Comparison of ENCODE assay signal across 8 cellular contexts in genomic region chr2:10668402-10669012, GRCh38. TPM values are rescaled to one million over a fixed set of nuclear protein-coding genes. Genes with fewer than 3 reads are reported as not detected.
DNase-seq lines count a peak whose midpoint lies in the region; TF ChIP-seq lines count a peak whose summit lies in the region.

No MANE protein-coding gene starts in this region.

- H3K27ac ChIP-seq in adrenal gland (no peak overlapping the region), thyroid gland (no peak overlapping the region)

- intact Hi-C loops in adrenal gland (cut with DNase I), result loop anchor here (10.0 kb wide), 3 partner anchors 224 to 544 kb away; partner anchors contain the start of genes ODC1 (in 1 of the 2) and RRM2 (in 1 of the 2)
- intact Hi-C loops in thyroid gland (cut with DNase I), result loop anchor here (5.0 to 10.0 kb wide), 2 partner anchors 226 to 544 kb away; partner anchors contain the start of gene RRM2

- H3K4me1 ChIP-seq in BE2C (no peaks in the 10 kb centered on the region), adrenal gland (replicated peaks in 1 of 2) (no peaks in the 10 kb centered on the region), thyroid gland (no peaks in the 10 kb centered on the region)

- H3K27me3 ChIP-seq in BE2C (no peaks in the 10 kb centered on the region), adrenal gland (no peaks in the 10 kb centered on the region), thyroid gland (no peaks in the 10 kb centered on the region)

- TF ChIP-seq CTCF in BE2C (IDR thresholded peaks at IDR 0.05; ENCODE audit: low read depth, low read length), result peak; percentile 69
- TF ChIP-seq CTCF in GM12875 (IDR thresholded peaks at IDR 0.05; ENCODE audit: borderline replicate concordance, insufficient read depth, low read depth, low read length), result peak; percentile 41; the same call in 1 of the 2 replicates
- TF ChIP-seq CTCF in adrenal gland (IDR thresholded peaks at IDR 0.05), result peak; percentile 42 to 72 (median 62)
- peak in 5 of 6 experiments; percentile 54 to 78 (median 69) for TF ChIP-seq CTCF in thyroid gland (IDR thresholded peaks at IDR 0.05)

- H3K36me3 ChIP-seq in BE2C (peaks cover 46% of the 10 kb centered on the region), adrenal gland (replicated peaks in 1 of 2) (peaks cover 0 to 39% of the 10 kb centered on the region in 2 donors), thyroid gland (peaks cover 0 to 9% of the 10 kb centered on the region in 2 donors)

- 38 to 46% (median 42%) methylated on average over 4 of the region's 4 CpGs for WGBS in adrenal gland, 4 donors
- WGBS in thyroid gland, 2 donors, result 42 to 49% methylated on average over 4 of the region's 4 CpGs

- H3K4me3 ChIP-seq in BE2C (ENCODE audit: low read depth, low read length) (no peak overlapping the region), GM12875 (ENCODE audit: low read depth, low read length) (no peak overlapping the region), adrenal gland (no peak overlapping the region), thyroid gland (replicated peaks in 1 of 3) (no peak overlapping the region)

- peak; percentile 47 for DNase-seq in BE2C
- DNase-seq in NCI-H2081 treated with DMSO at 0.1 percent for 48 hours (lab: John Stamatoyannopoulos, UW), result peak; percentile 37
- DNase-seq in adrenal gland, result no peak
- DNase-seq in inferior parietal cortex (ENCODE audit: extremely low spot score), result peak; percentile 85
- peak in 1 of 2 donors; percentile 4 for DNase-seq in thyroid gland
- DNase-seq in occipital lobe (lab: John Stamatoyannopoulos, UW), result no peak
- no peak for DNase-seq in activated naive CD4-positive, alpha-beta T cell treated with Interleukin-2 at 50 U/mL for 16 hours

- TF ChIP-seq POLR2A in adrenal gland (IDR thresholded peaks at IDR 0.05) (no peak), thyroid gland (IDR thresholded peaks at IDR 0.05) (no peak)

- no peaks in the 10 kb centered on the region for H3K9me3 ChIP-seq in BE2C
- H3K9me3 ChIP-seq in adrenal gland (replicated peaks in 1 of 3), result no peaks in the 10 kb centered on the region
- H3K9me3 ChIP-seq in thyroid gland, result no peaks in the 10 kb centered on the region

RNA-seq across cellular contexts. Expression of gene NOL10, which starts 21.3 kb away (rescaled TPM):
- polyA plus RNA-seq in BE2C (2012; ENCODE audit: insufficient read depth, insufficient read length, low read depth), result 37.8 TPM
- 10 to 100 TPM; 16.7 to 36.5 (median 25.8) TPM for total RNA-seq in adrenal gland
- polyA plus RNA-seq in adrenal gland, result 10 to 100 TPM; 10.3 to 55.6 (median 13.8) TPM
- 10 to 100 TPM; 21.9 to 54.2 (median 37.6) TPM for total RNA-seq in thyroid gland
- 48.4 TPM for total RNA-seq in occipital lobe

RNA-seq across cellular contexts. Expression of gene ATP6V1C2, which starts 52.9 kb away (rescaled TPM):
- 1.1 TPM for polyA plus RNA-seq in BE2C (2012; ENCODE audit: insufficient read depth, insufficient read length, low read depth)
- total RNA-seq in adrenal gland (1 to 10 TPM in 1 of 8 donors, under 1 TPM in 6, not detected in 1; 0.14 to 1.4 (median 0.67) TPM), thyroid gland (not detected), occipital lobe (0.16 TPM)
- 1 to 10 TPM; 1.8 to 7.7 (median 2.6) TPM for polyA plus RNA-seq in adrenal gland

Comparison
In these comparisons a context has a peak if more than half of its experiments do, and no peak if none do; other contexts are left out.
1. DNase-seq: peak in BE2C (single experiment), NCI-H2081 treated with DMSO at 0.1 percent for 48 hours (single experiment) and inferior parietal cortex (single experiment); none in adrenal gland (0 of 7), occipital lobe (single experiment) and activated naive CD4-positive, alpha-beta T cell treated with Interleukin-2 at 50 U/mL for 16 hours (single experiment).
2. Peak in every context shown above with its lines, with median percentiles within 50 percentile points of each other: CTCF ChIP-seq.